Comparison of ENCODE assay signal across 1 cellular context in genomic region chr17:41738077-41738800, GRCh38.
A peak's percentile ranks its signal among the peaks of the same experiment; 100 is the strongest.
TF ChIP-seq lines count a peak whose summit lies in the region.

No MANE protein-coding gene starts in this region.

TF ChIP-seq in HepG2, 621 proteins besides CTCF, POLR2A, EP300 and RAD21 (continues in another document):
- TF ChIP-seq ZFX (CRISPR knock-in tag; IDR thresholded peaks at IDR 0.05; ENCODE audit: low read depth) = peak; percentile 65
- TF ChIP-seq ARNT (IDR thresholded peaks at IDR 0.05) = no peak
- no peak for TF ChIP-seq ZBTB39 (CRISPR knock-in tag; IDR thresholded peaks at IDR 0.05)
- no peak for TF ChIP-seq CENPT (CRISPR knock-in tag; IDR thresholded peaks at IDR 0.05; ENCODE audit: low read depth)
- TF ChIP-seq ATM (IDR thresholded peaks at IDR 0.05; ENCODE audit: borderline replicate concordance) = no peak
- no peak for TF ChIP-seq ZFP90 (CRISPR knock-in tag; IDR thresholded peaks at IDR 0.05; ENCODE audit: borderline replicate concordance)
- no peak for TF ChIP-seq MBNL3 (CRISPR knock-in tag; conservative IDR thresholded peaks at IDR 0.05)
- no peak for TF ChIP-seq TBL1XR1 (IDR thresholded peaks at IDR 0.05; ENCODE audit: borderline replicate concordance, low read length, partially characterized antibody)
- peak; percentile 21; the same call in 1 of the 2 replicates for TF ChIP-seq ZMYM3 (CRISPR knock-in tag; IDR thresholded peaks at IDR 0.05)
- TF ChIP-seq BHLHE40 (IDR thresholded peaks at IDR 0.05; ENCODE audit: low read length) = 0 out of 2 replicates have a peak, but pooled peaks have one; percentile 19
- no peak for TF ChIP-seq DDIT3 (CRISPR knock-in tag; IDR thresholded peaks at IDR 0.05)
- peak; percentile 66; the same call in 1 of the 2 replicates for TF ChIP-seq ZNF598 (CRISPR knock-in tag; IDR thresholded peaks at IDR 0.05; ENCODE audit: borderline replicate concordance)
- TF ChIP-seq GMEB1 (CRISPR knock-in tag; IDR thresholded peaks at IDR 0.05; ENCODE audit: borderline replicate concordance) = peak; percentile 52; the same call in 1 of the 2 replicates
- TF ChIP-seq REXO4 (CRISPR knock-in tag; IDR thresholded peaks at IDR 0.05; ENCODE audit: borderline replicate concordance) = no peak
- peak; percentile 68; the same call in 1 of the 2 replicates for TF ChIP-seq ZFP91 (CRISPR knock-in tag; IDR thresholded peaks at IDR 0.05; ENCODE audit: borderline replicate concordance)
- TF ChIP-seq ZNF281 (CRISPR knock-in tag; IDR thresholded peaks at IDR 0.05; ENCODE audit: borderline replicate concordance) = no peak
- no peak for TF ChIP-seq FIP1L1 (IDR thresholded peaks at IDR 0.05; ENCODE audit: borderline replicate concordance, insufficient read depth, low read depth, low read length)
- TF ChIP-seq ZBTB21 (CRISPR knock-in tag; IDR thresholded peaks at IDR 0.05) = no peak
- 0 out of 2 replicates have a peak, but pooled peaks have one; percentile 31 for TF ChIP-seq FLYWCH1 (CRISPR knock-in tag; IDR thresholded peaks at IDR 0.05)
- no peak for TF ChIP-seq ZNF383 (CRISPR knock-in tag; IDR thresholded peaks at IDR 0.05; ENCODE audit: borderline replicate concordance)
- no peak for TF ChIP-seq NR2F1 (CRISPR knock-in tag; IDR thresholded peaks at IDR 0.05)
- TF ChIP-seq SNRNP70 (IDR thresholded peaks at IDR 0.05; ENCODE audit: low read depth, low read length) = no peak
- TF ChIP-seq SUZ12 (IDR thresholded peaks at IDR 0.05; ENCODE audit: low read depth, low read length) = no peak
- peak; percentile 27; the same call in 1 of the 2 replicates for TF ChIP-seq DRAP1 (CRISPR knock-in tag; IDR thresholded peaks at IDR 0.05)
- TF ChIP-seq ISL2 (CRISPR knock-in tag; IDR thresholded peaks at IDR 0.05) = peak; percentile 52
- TF ChIP-seq UBTF (CRISPR knock-in tag; IDR thresholded peaks at IDR 0.05) = peak; percentile 64
- TF ChIP-seq AGO1 (IDR thresholded peaks at IDR 0.05; ENCODE audit: low read depth, low read length, poor library complexity, severe bottlenecking) = no peak
- TF ChIP-seq MTF2 (CRISPR knock-in tag; IDR thresholded peaks at IDR 0.05; ENCODE audit: borderline replicate concordance) = no peak
- no peak for TF ChIP-seq RBM39 (IDR thresholded peaks at IDR 0.05; ENCODE audit: low read depth, low read length, poor library complexity, severe bottlenecking)
- TF ChIP-seq TAF15 (IDR thresholded peaks at IDR 0.05; ENCODE audit: low read depth, low read length, poor library complexity, severe bottlenecking) = no peak
- 0 out of 2 replicates have a peak, but pooled peaks have one; percentile 41 for TF ChIP-seq HOMEZ (CRISPR knock-in tag; IDR thresholded peaks at IDR 0.05; ENCODE audit: low read depth)
- TF ChIP-seq ELF1 (CRISPR knock-in tag; IDR thresholded peaks at IDR 0.05) = peak; percentile 42; the same call in 1 of the 2 replicates
- peak; percentile 45; the same call in 1 of the 2 replicates for TF ChIP-seq ZBTB33 (CRISPR knock-in tag; IDR thresholded peaks at IDR 0.05)
- TF ChIP-seq ZNF691 (CRISPR knock-in tag; IDR thresholded peaks at IDR 0.05; ENCODE audit: borderline replicate concordance, low read depth) = peak; percentile 92
- peak; percentile 56; the same call in 1 of the 2 replicates for TF ChIP-seq RXRB (CRISPR knock-in tag; IDR thresholded peaks at IDR 0.05; ENCODE audit: borderline replicate concordance)
- 0 out of 2 replicates have a peak, but pooled peaks have one; percentile 58 for TF ChIP-seq MEIS1 (CRISPR knock-in tag; IDR thresholded peaks at IDR 0.05; ENCODE audit: borderline replicate concordance)
- no peak for TF ChIP-seq HNF1B (CRISPR knock-in tag; IDR thresholded peaks at IDR 0.05)
